Comparison of ENCODE assay signal across 24 cellular contexts in genomic region chr5:27377626-27378025, GRCh38.
"Had no signal": no experiment of that assay in that cellular context is flagged by ENCODE, and none has a peak within 500 bp of the region (broad histone marks: within the 10 kb centered on the region; RNA-seq: fewer than 3 reads in every experiment).

No MANE protein-coding gene starts in this region.

- H3K9me3 ChIP-seq: colonic mucosa, right atrium auricular region, stomach had no signal

- H3K36me3 ChIP-seq: brain microvascular endothelial cell, colonic mucosa, left lung, right atrium auricular region, stomach had no signal

- H3K27me3 ChIP-seq: brain microvascular endothelial cell, colonic mucosa, left lung, right atrium auricular region, stomach had no signal

- H3K4me1 ChIP-seq: colonic mucosa, left lung, right atrium auricular region, stomach had no signal

- H3K27ac ChIP-seq: brain microvascular endothelial cell, colonic mucosa, epithelial cell of prostate, left lung, right atrium auricular region, skin epidermis, stomach had no signal

- DNase-seq: activated CD4-positive, alpha-beta T cell treated with anti-CD3 and anti-CD28 coated beads, Interleukin-2, amount 10 ng/mL, durations not matched to agents 24 days and 14 days; activated CD4-positive, CD25-positive, alpha-beta regulatory T cell; activated CD8-positive, alpha-beta T cell treated with anti-CD3 and anti-CD28 coated beads, Interleukin-2, amount 10 ng/mL, durations not matched to agents 7 days and 5 days; activated naive CD4-positive, alpha-beta T cell treated with anti-CD3 and anti-CD28 coated beads for 36 hours; activated T-cell treated with anti-CD3 and anti-CD28 coated beads, Interleukin-2, amount 50 U/mL, for 24 hours; anterior cingulate cortex; brain microvascular endothelial cell; central memory CD4-positive, alpha-beta T cell; colonic mucosa; endodermal cell; foreskin melanocyte; glutamatergic neuron; hypothalamus; left lung; nephron progenitor cell; occipital lobe; posterior cingulate gyrus; stimulated activated CD4-positive, alpha-beta T cell treated with anti-CD3 and anti-CD28 coated beads, Interleukin-15, amount 100 ng/mL, for 24 hours; stimulated activated CD4-positive, alpha-beta T cell treated with anti-CD3 and anti-CD28 coated beads, Interleukin-4, amount 100 ng/mL, for 1 hour; stomach; T-helper 9 cell had no signal

- H3K4me3 ChIP-seq: colonic mucosa, left lung, right atrium auricular region, skin epidermis, stomach had no signal
